ENCODE assay signal across 9 cellular contexts in the genomic region with DNA sequence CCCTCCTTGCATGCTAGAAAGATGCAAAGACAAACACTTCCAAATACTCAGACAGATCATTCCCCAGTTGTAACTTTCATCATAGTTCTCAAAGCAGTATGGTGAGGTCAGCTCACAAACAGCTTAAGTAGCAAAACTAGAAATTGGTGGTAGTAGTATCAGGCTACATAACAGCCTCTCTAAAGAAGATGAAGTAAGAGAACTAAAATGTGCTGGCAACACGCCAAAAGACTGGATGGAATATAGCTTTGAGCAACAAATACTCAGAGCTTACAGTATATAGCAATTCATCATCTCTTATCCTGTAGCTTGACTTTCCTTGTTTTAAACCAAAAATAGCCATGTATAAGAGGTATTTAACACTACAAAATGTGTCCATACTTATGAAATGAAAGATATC. TPM values are rescaled to one million over a fixed set of nuclear protein-coding genes. Genes with fewer than 3 reads are reported as not detected.
DNase-seq lines count a peak whose midpoint lies in the region; ATAC-seq, FAIRE-seq and TF ChIP-seq lines count a peak whose summit lies in the region.
"Had no signal": no experiment of that assay in that cellular context is flagged by ENCODE, and none has a peak within 500 bp of the region (broad histone marks: within the 10 kb centered on the region; RNA-seq: fewer than 3 reads in every experiment).

No MANE protein-coding gene starts in this region.

- H3K27me3 ChIP-seq in subcutaneous abdominal adipose tissue (ENCODE audit: control insufficient read depth in 5 of 5, insufficient read depth in 4 of 5, low read length in 5 of 5): no peaks in the 10 kb centered on the region

- no peak overlapping the region for H3K4me3 Mint-ChIP-seq in activated T-helper 2 cell treated with anti-CD3 and anti-CD28 coated beads, Interferon-gamma antibody, Interleukin-2, Interleukin-4, amounts not matched to agents 10 μg/mL and 5 μg/mL and 100 μg/mL, durations not matched to agents 14 hours and 24 hours and 36 hours (ENCODE audit: low read depth)
- H3K4me3 Mint-ChIP-seq: activated naive CD8-positive, alpha-beta T cell treated with anti-CD3 and anti-CD28 coated beads, Interleukin-2, amount 10 ng/mL, durations not matched to agents 7 days and 5 days had no signal

- DNase-seq in AG04449 (ENCODE audit: low read depth, low spot score) (peak; percentile 91), H54 (ENCODE audit: insufficient read length, low spot score) (peak; percentile 6), RPMI8226 (peak; percentile 74), glomerular endothelial cell (ENCODE audit: extremely low read depth, low read depth, low spot score) (peak; percentile 92), OCI-M2 (lab: John Stamatoyannopoulos, UW; ENCODE audit: unreplicated experiment) (no peak)
- no peak for DNase-seq in activated T-helper 2 cell treated with anti-CD3 and anti-CD28 coated beads, Interferon-gamma antibody, Interleukin-2, Interleukin-4, amounts not matched to agents 10 μg/mL and 5 μg/mL and 100 μg/mL, durations not matched to agents 14 hours and 24 hours and 36 hours (ENCODE audit: low spot score)
- DNase-seq: activated naive CD8-positive, alpha-beta T cell treated with anti-CD3 and anti-CD28 coated beads, Interleukin-2, amount 10 ng/mL, durations not matched to agents 7 days and 5 days had no signal

- peaks cover 0 to 11% (median 2%) of the 10 kb centered on the region in 5 donors for H3K36me3 ChIP-seq in subcutaneous abdominal adipose tissue (ENCODE audit: control insufficient read depth in 5 of 5, insufficient read depth in 5 of 5, low read length in 5 of 5)

- peak overlapping the region; percentile 71 for H3K27ac ChIP-seq in subcutaneous abdominal adipose tissue (ENCODE audit: low read depth, low read length)

- CTCF ChIA-PET in AG04449 (lab: Yijun Ruan, JAX): interaction anchor here (1.0 to 1.5 kb wide), 2 partner anchors 48 to 63 kb away, joined by 3 to 4 read pairs; no protein-coding TSS in a partner anchor

- peaks cover 40% of the 10 kb centered on the region for H3K36me3 Mint-ChIP-seq in activated T-helper 2 cell treated with anti-CD3 and anti-CD28 coated beads, Interferon-gamma antibody, Interleukin-2, Interleukin-4, amounts not matched to agents 10 μg/mL and 5 μg/mL and 100 μg/mL, durations not matched to agents 14 hours and 24 hours and 36 hours (ENCODE audit: low read depth)

- H3K4me3 ChIP-seq in AG04449 (ENCODE audit: low read depth, low read length) (no peak overlapping the region), subcutaneous abdominal adipose tissue (ENCODE audit: low read depth in 1 of 5, low read length in 5 of 5) (no peak overlapping the region)

- peaks cover 32% of the 10 kb centered on the region for H3K4me1 Mint-ChIP-seq in activated T-helper 2 cell treated with anti-CD3 and anti-CD28 coated beads, Interferon-gamma antibody, Interleukin-2, Interleukin-4, amounts not matched to agents 10 μg/mL and 5 μg/mL and 100 μg/mL, durations not matched to agents 14 hours and 24 hours and 36 hours (ENCODE audit: low read depth)

- FAIRE-seq in H54 (lab: Jason Lieb, UNC): peak; percentile 99

- H3K9me3 Mint-ChIP-seq in activated T-helper 2 cell treated with anti-CD3 and anti-CD28 coated beads, Interferon-gamma antibody, Interleukin-2, Interleukin-4, amounts not matched to agents 10 μg/mL and 5 μg/mL and 100 μg/mL, durations not matched to agents 14 hours and 24 hours and 36 hours: no peaks in the 10 kb centered on the region
- H3K9me3 Mint-ChIP-seq: activated naive CD8-positive, alpha-beta T cell treated with anti-CD3 and anti-CD28 coated beads, Interleukin-2, amount 10 ng/mL, durations not matched to agents 7 days and 5 days had no signal

- ATAC-seq in GM19395 (IDR thresholded peaks at IDR 0.05; ENCODE audit: unreplicated experiment): no peak

- H3K4me1 ChIP-seq in subcutaneous abdominal adipose tissue (ENCODE audit: control insufficient read depth in 5 of 5, insufficient read depth in 5 of 5, low read length in 5 of 5): peaks cover 2 to 47% (median 40%) of the 10 kb centered on the region in 5 donors

- intact Hi-C loops in activated T-helper 2 cell treated with anti-CD3 and anti-CD28 coated beads, Interferon-gamma antibody, Interleukin-2, Interleukin-4, amounts not matched to agents 10 μg/mL and 5 μg/mL and 100 μg/mL, durations not matched to agents 14 hours and 24 hours and 36 hours (cut with micrococcal nuclease): no loop called here

- H3K27ac Mint-ChIP-seq in activated T-helper 2 cell treated with anti-CD3 and anti-CD28 coated beads, Interferon-gamma antibody, Interleukin-2, Interleukin-4, amounts not matched to agents 10 μg/mL and 5 μg/mL and 100 μg/mL, durations not matched to agents 14 hours and 24 hours and 36 hours: no peak overlapping the region
- H3K27ac Mint-ChIP-seq: activated naive CD8-positive, alpha-beta T cell treated with anti-CD3 and anti-CD28 coated beads, Interleukin-2, amount 10 ng/mL, durations not matched to agents 7 days and 5 days had no signal

- TF ChIP-seq CTCF in AG04449 (IDR thresholded peaks at IDR 0.05; ENCODE audit: insufficient read depth, low read length, missing control alignments): no peak

- H3K27me3 Mint-ChIP-seq in activated T-helper 2 cell treated with anti-CD3 and anti-CD28 coated beads, Interferon-gamma antibody, Interleukin-2, Interleukin-4, amounts not matched to agents 10 μg/mL and 5 μg/mL and 100 μg/mL, durations not matched to agents 14 hours and 24 hours and 36 hours (ENCODE audit: low read depth): no peaks in the 10 kb centered on the region
- H3K27me3 Mint-ChIP-seq: activated naive CD8-positive, alpha-beta T cell treated with anti-CD3 and anti-CD28 coated beads, Interleukin-2, amount 10 ng/mL, durations not matched to agents 7 days and 5 days had no signal

- H3K9ac ChIP-seq in subcutaneous abdominal adipose tissue (ENCODE audit: low read length in 5 of 5): no peak overlapping the region

- TF ChIP-seq POLR2A in H54 (IDR thresholded peaks at IDR 0.05; ENCODE audit: low read depth, low read length): no peak

- POLR2A ChIA-PET in AG04449 (lab: Yijun Ruan, JAX): interaction anchor here (0.6 to 1.2 kb wide), 4 partner anchors 16 to 259 kb away, joined by 3 to 6 read pairs (median 4); a partner anchor contains a TSS

- H3K9me3 ChIP-seq in subcutaneous abdominal adipose tissue (ENCODE audit: control insufficient read depth in 5 of 5, low read length in 5 of 5): no peaks in the 10 kb centered on the region

RNA-seq across cellular contexts. Expression of a gene that starts 7.5 kb away (rescaled TPM):
- 117 and 166 TPM in 2 replicates for total RNA-seq in glomerular endothelial cell
- 60.4 and 61.0 TPM in 2 replicates for total RNA-seq in activated T-helper 2 cell treated with anti-CD3 and anti-CD28 coated beads, Interferon-gamma antibody, Interleukin-2, Interleukin-4, amounts not matched to agents 10 μg/mL and 5 μg/mL and 100 μg/mL, durations not matched to agents 14 hours and 24 hours and 36 hours

RNA-seq across cellular contexts. Expression of a gene that starts 51.0 kb away (rescaled TPM):
- 59.6 and 86.3 TPM in 2 replicates for total RNA-seq in glomerular endothelial cell
- total RNA-seq in activated T-helper 2 cell treated with anti-CD3 and anti-CD28 coated beads, Interferon-gamma antibody, Interleukin-2, Interleukin-4, amounts not matched to agents 10 μg/mL and 5 μg/mL and 100 μg/mL, durations not matched to agents 14 hours and 24 hours and 36 hours: 15.7 and 17.1 TPM in 2 replicates

Comparison
In these comparisons a context has a peak if more than half of its experiments do, and no peak if none do; other contexts are left out.
1. DNase-seq: peak in AG04449 (single experiment), H54 (single experiment), RPMI8226 (single experiment) and glomerular endothelial cell (single experiment); none in OCI-M2 (single experiment) and activated T-helper 2 cell treated with anti-CD3 and anti-CD28 coated beads, Interferon-gamma antibody, Interleukin-2, Interleukin-4, amounts not matched to agents 10 μg/mL and 5 μg/mL and 100 μg/mL, durations not matched to agents 14 hours and 24 hours and 36 hours (single experiment).